ENCODE assay signal across 10 cellular contexts in genomic region chr1:113949007-113949406, GRCh38.
DNase-seq lines count a peak whose midpoint lies in the region; ATAC-seq and TF ChIP-seq lines count a peak whose summit lies in the region.
"Had no signal": no experiment of that assay in that cellular context is flagged by ENCODE, and none has a peak within 500 bp of the region (broad histone marks: within the 10 kb centered on the region; RNA-seq: fewer than 3 reads in every experiment).

No MANE protein-coding gene starts in this region.

- DNase-seq in DMS 273 (lab: John Stamatoyannopoulos, UW; ENCODE audit: unreplicated experiment) (peak; percentile 49), DMS 273 treated with DMSO at 0.1 percent for 48 hours (lab: John Stamatoyannopoulos, UW) (no peak), epithelial cell of esophagus (ENCODE audit: low read depth) (no peak), retinal pigment epithelial cell (ENCODE audit: low read depth) (no peak), SKM-1 treated with dmso at 0.1 percent for 144 hours (lab: John Stamatoyannopoulos, UW; ENCODE audit: unreplicated experiment) (no peak), HAP-1 (ENCODE audit: low spot score in 2 of 2) (no peak)
- DNase-seq: 8988T, activated B cell treated with CpG ODN at 0.5 μM for 24 hours had no signal

- H3K9me3 ChIP-seq in OCI-LY3 (ENCODE audit: insufficient read depth, low read length) = no peaks in the 10 kb centered on the region
- H3K9me3 ChIP-seq in HAP-1 = no peaks in the 10 kb centered on the region

- H3K9ac ChIP-seq in OCI-LY3 (ENCODE audit: low read length) = no peak overlapping the region

- H4K20me1 ChIP-seq in OCI-LY3 (ENCODE audit: insufficient read depth, low read length) = peaks cover 13% of the 10 kb centered on the region; the same call in 1 of the 2 replicates

- H3K4me1 ChIP-seq in OCI-LY3 (ENCODE audit: low read length) (no peaks in the 10 kb centered on the region), HAP-1 (no peaks in the 10 kb centered on the region)

- H3K27me3 ChIP-seq in OCI-LY3 (ENCODE audit: low read depth, low read length) (no peaks in the 10 kb centered on the region), HAP-1 (ENCODE audit: low read depth) (no peaks in the 10 kb centered on the region)

- H3K4me2 ChIP-seq in OCI-LY3 (ENCODE audit: low read length) = no peak overlapping the region

- no peak for ATAC-seq in GM19455 (IDR thresholded peaks at IDR 0.05; ENCODE audit: unreplicated experiment)

- in situ Hi-C loops in HAP-1 (cut with MboI; ENCODE audit: low sequenced_read_pairs) = no loop called here

- H3K4me3 ChIP-seq in OCI-LY3 (ENCODE audit: low read length) (no peak overlapping the region), epithelial cell of esophagus (ENCODE audit: low read length) (no peak overlapping the region), retinal pigment epithelial cell (ENCODE audit: low read length) (no peak overlapping the region), HAP-1 (no peak overlapping the region)

- peaks cover 45% of the 10 kb centered on the region for H3K79me2 ChIP-seq in OCI-LY3 (ENCODE audit: low read length)

- peak; percentile 10; the same call in 1 of the 2 replicates for TF ChIP-seq CTCF in OCI-LY3 (IDR thresholded peaks at IDR 0.05; ENCODE audit: low read depth, low read length)
- peak; percentile 30 for TF ChIP-seq CTCF in epithelial cell of esophagus (IDR thresholded peaks at IDR 0.05; ENCODE audit: insufficient read depth, low read depth, low read length, missing control alignments)
- TF ChIP-seq CTCF in retinal pigment epithelial cell (conservative IDR thresholded peaks at IDR 0.05; ENCODE audit: low read depth, low read length) = peak; percentile 52

- H3K27ac ChIP-seq in OCI-LY3 (ENCODE audit: low read length) = no peak overlapping the region

- no peak overlapping the region for H2AFZ ChIP-seq in OCI-LY3 (ENCODE audit: low read depth, low read length)

- H3K36me3 ChIP-seq in OCI-LY3 (replicated peaks; ENCODE audit: low read depth, low read length) (no peaks in the 10 kb centered on the region), HAP-1 (replicated peaks) (no peaks in the 10 kb centered on the region; the same call in 1 of the 2 replicates)
